In genomic region chr16:71426069-71426879, GRCh38 we compare ENCODE assay signal across 1 cellular context.
TF ChIP-seq lines count a peak whose summit lies in the region.

No MANE protein-coding gene starts in this region.

TF ChIP-seq in K562, 482 proteins besides CTCF, POLR2A, EP300 and RAD21 (continued from another document and continues in another):
- TF ChIP-seq KAT2B (IDR thresholded peaks at IDR 0.05; ENCODE audit: low read depth, low read length) (no peak), ZNF644 (tag; IDR thresholded peaks at IDR 0.05; ENCODE audit: low read depth) (no peak), ZNF165 (CRISPR knock-in tag; IDR thresholded peaks at IDR 0.05; ENCODE audit: borderline replicate concordance) (no peak), ZZZ3 (IDR thresholded peaks at IDR 0.05) (no peak), ID3 (CRISPR knock-in tag; IDR thresholded peaks at IDR 0.05) (no peak), ID3 (tag; IDR thresholded peaks at IDR 0.05) (peak; percentile 79), ZNF444 (CRISPR knock-in tag; IDR thresholded peaks at IDR 0.05) (no peak), CBX8 (IDR thresholded peaks at IDR 0.05; ENCODE audit: borderline replicate concordance, extremely low read depth, low read depth, low read length, poor library complexity, severe bottlenecking) (no peak), ZNF431 (CRISPR knock-in tag; IDR thresholded peaks at IDR 0.05) (no peak), CBX2 (IDR thresholded peaks at IDR 0.05; ENCODE audit: insufficient read depth, low read length, poor library complexity, severe bottlenecking) (no peak), PTRF (tag; IDR thresholded peaks at IDR 0.05) (no peak), ZNF12 (CRISPR knock-in tag; IDR thresholded peaks at IDR 0.05) (no peak), GMEB1 (CRISPR knock-in tag; IDR thresholded peaks at IDR 0.05) (no peak), HMGN3 (IDR thresholded peaks at IDR 0.05; ENCODE audit: borderline replicate concordance, extremely low read depth, insufficient read length, low read depth, low read length) (no peak), NUFIP1 (IDR thresholded peaks at IDR 0.05; ENCODE audit: partially characterized antibody) (no peak), NKRF (IDR thresholded peaks at IDR 0.05; ENCODE audit: borderline replicate concordance) (no peak), ZKSCAN1 (IDR thresholded peaks at IDR 0.05; ENCODE audit: low read depth, low read length) (no peak), MTA2 (IDR thresholded peaks at IDR 0.05; ENCODE audit: low read depth) (no peak), CREB1 (IDR thresholded peaks at IDR 0.05) (no peak), CREB1 (CRISPR knock-in tag; IDR thresholded peaks at IDR 0.05) (no peak), PKNOX1 (IDR thresholded peaks at IDR 0.05) (peak; percentile 75), C11orf30 (IDR thresholded peaks at IDR 0.05; ENCODE audit: low read depth) (no peak), PTTG1 (tag; IDR thresholded peaks at IDR 0.05; ENCODE audit: low read depth) (no peak), ZNF668 (CRISPR knock-in tag; IDR thresholded peaks at IDR 0.05) (no peak), TEAD1 (CRISPR knock-in tag; IDR thresholded peaks at IDR 0.05) (no peak), ZNF79 (CRISPR knock-in tag; IDR thresholded peaks at IDR 0.05; ENCODE audit: low read depth) (no peak), CCNT2 (IDR thresholded peaks at IDR 0.05; ENCODE audit: borderline replicate concordance, extremely low read depth, insufficient read length, low read depth, low read length) (peak; percentile 22), XRCC3 (IDR thresholded peaks at IDR 0.05) (no peak), PPARD (CRISPR knock-in tag; IDR thresholded peaks at IDR 0.05) (no peak), ZNF277 (CRISPR knock-in tag; IDR thresholded peaks at IDR 0.05; ENCODE audit: borderline replicate concordance) (no peak), RBM14 (IDR thresholded peaks at IDR 0.05; ENCODE audit: borderline replicate concordance, insufficient read depth, low read depth, low read length) (no peak), ZBTB43 (CRISPR knock-in tag; IDR thresholded peaks at IDR 0.05) (no peak), BHLHE40 (IDR thresholded peaks at IDR 0.05; ENCODE audit: low read length) (no peak), NFRKB (IDR thresholded peaks at IDR 0.05; ENCODE audit: low read depth) (no peak), HMG20A (CRISPR knock-in tag; conservative IDR thresholded peaks at IDR 0.05) (no peak), ZC3H11A (IDR thresholded peaks at IDR 0.05; ENCODE audit: low read depth, low read length) (no peak), DIDO1 (tag; IDR thresholded peaks at IDR 0.05; ENCODE audit: low read depth) (no peak), FOXA3 (CRISPR knock-in tag; conservative IDR thresholded peaks at IDR 0.05 in 1 of 2, IDR thresholded peaks at IDR 0.05 in 1 of 2) (no peak)
- TF ChIP-seq, protein P1, sequence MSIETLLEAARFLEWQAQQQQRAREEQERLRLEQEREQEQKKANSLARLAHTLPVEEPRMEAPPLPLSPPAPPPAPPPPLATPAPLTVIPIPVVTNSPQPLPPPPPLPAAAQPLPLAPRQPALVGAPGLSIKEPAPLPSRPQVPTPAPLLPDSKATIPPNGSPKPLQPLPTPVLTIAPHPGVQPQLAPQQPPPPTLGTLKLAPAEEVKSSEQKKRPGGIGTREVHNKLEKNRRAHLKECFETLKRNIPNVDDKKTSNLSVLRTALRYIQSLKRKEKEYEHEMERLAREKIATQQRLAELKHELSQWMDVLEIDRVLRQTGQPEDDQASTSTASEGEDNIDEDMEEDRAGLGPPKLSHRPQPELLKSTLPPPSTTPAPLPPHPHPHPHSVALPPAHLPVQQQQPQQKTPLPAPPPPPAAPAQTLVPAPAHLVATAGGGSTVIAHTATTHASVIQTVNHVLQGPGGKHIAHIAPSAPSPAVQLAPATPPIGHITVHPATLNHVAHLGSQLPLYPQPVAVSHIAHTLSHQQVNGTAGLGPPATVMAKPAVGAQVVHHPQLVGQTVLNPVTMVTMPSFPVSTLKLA (conservative IDR thresholded peaks at IDR 0.05), result no peak
- TF ChIP-seq, protein P2, sequence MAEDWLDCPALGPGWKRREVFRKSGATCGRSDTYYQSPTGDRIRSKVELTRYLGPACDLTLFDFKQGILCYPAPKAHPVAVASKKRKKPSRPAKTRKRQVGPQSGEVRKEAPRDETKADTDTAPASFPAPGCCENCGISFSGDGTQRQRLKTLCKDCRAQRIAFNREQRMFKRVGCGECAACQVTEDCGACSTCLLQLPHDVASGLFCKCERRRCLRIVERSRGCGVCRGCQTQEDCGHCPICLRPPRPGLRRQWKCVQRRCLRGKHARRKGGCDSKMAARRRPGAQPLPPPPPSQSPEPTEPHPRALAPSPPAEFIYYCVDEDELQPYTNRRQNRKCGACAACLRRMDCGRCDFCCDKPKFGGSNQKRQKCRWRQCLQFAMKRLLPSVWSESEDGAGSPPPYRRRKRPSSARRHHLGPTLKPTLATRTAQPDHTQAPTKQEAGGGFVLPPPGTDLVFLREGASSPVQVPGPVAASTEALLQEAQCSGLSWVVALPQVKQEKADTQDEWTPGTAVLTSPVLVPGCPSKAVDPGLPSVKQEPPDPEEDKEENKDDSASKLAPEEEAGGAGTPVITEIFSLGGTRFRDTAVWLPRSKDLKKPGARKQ (CRISPR knock-in tag; IDR thresholded peaks at IDR 0.05), result no peak
- TF ChIP-seq, protein P3, sequence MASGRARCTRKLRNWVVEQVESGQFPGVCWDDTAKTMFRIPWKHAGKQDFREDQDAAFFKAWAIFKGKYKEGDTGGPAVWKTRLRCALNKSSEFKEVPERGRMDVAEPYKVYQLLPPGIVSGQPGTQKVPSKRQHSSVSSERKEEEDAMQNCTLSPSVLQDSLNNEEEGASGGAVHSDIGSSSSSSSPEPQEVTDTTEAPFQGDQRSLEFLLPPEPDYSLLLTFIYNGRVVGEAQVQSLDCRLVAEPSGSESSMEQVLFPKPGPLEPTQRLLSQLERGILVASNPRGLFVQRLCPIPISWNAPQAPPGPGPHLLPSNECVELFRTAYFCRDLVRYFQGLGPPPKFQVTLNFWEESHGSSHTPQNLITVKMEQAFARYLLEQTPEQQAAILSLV (tag; IDR thresholded peaks at IDR 0.05), result no peak
- TF ChIP-seq, protein P4, sequence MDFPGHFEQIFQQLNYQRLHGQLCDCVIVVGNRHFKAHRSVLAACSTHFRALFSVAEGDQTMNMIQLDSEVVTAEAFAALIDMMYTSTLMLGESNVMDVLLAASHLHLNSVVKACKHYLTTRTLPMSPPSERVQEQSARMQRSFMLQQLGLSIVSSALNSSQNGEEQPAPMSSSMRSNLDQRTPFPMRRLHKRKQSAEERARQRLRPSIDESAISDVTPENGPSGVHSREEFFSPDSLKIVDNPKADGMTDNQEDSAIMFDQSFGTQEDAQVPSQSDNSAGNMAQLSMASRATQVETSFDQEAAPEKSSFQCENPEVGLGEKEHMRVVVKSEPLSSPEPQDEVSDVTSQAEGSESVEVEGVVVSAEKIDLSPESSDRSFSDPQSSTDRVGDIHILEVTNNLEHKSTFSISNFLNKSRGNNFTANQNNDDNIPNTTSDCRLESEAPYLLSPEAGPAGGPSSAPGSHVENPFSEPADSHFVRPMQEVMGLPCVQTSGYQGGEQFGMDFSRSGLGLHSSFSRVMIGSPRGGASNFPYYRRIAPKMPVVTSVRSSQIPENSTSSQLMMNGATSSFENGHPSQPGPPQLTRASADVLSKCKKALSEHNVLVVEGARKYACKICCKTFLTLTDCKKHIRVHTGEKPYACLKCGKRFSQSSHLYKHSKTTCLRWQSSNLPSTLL (IDR thresholded peaks at IDR 0.05), result no peak
- TF ChIP-seq, protein P5, sequence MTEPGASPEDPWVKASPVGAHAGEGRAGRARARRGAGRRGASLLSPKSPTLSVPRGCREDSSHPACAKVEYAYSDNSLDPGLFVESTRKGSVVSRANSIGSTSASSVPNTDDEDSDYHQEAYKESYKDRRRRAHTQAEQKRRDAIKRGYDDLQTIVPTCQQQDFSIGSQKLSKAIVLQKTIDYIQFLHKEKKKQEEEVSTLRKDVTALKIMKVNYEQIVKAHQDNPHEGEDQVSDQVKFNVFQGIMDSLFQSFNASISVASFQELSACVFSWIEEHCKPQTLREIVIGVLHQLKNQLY (CRISPR knock-in tag; conservative IDR thresholded peaks at IDR 0.05), result no peak
- TF ChIP-seq, protein P6, sequence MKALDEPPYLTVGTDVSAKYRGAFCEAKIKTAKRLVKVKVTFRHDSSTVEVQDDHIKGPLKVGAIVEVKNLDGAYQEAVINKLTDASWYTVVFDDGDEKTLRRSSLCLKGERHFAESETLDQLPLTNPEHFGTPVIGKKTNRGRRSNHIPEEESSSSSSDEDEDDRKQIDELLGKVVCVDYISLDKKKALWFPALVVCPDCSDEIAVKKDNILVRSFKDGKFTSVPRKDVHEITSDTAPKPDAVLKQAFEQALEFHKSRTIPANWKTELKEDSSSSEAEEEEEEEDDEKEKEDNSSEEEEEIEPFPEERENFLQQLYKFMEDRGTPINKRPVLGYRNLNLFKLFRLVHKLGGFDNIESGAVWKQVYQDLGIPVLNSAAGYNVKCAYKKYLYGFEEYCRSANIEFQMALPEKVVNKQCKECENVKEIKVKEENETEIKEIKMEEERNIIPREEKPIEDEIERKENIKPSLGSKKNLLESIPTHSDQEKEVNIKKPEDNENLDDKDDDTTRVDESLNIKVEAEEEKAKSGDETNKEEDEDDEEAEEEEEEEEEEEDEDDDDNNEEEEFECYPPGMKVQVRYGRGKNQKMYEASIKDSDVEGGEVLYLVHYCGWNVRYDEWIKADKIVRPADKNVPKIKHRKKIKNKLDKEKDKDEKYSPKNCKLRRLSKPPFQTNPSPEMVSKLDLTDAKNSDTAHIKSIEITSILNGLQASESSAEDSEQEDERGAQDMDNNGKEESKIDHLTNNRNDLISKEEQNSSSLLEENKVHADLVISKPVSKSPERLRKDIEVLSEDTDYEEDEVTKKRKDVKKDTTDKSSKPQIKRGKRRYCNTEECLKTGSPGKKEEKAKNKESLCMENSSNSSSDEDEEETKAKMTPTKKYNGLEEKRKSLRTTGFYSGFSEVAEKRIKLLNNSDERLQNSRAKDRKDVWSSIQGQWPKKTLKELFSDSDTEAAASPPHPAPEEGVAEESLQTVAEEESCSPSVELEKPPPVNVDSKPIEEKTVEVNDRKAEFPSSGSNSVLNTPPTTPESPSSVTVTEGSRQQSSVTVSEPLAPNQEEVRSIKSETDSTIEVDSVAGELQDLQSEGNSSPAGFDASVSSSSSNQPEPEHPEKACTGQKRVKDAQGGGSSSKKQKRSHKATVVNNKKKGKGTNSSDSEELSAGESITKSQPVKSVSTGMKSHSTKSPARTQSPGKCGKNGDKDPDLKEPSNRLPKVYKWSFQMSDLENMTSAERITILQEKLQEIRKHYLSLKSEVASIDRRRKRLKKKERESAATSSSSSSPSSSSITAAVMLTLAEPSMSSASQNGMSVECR (CRISPR knock-in tag; IDR thresholded peaks at IDR 0.05), result no peak
